8 cellular contexts compared by ENCODE assay signal in genomic region chr10:3685385-3685784, GRCh38.
"Had no signal": no experiment of that assay in that cellular context is flagged by ENCODE, and none has a peak within 500 bp of the region (broad histone marks: within the 10 kb centered on the region; RNA-seq: fewer than 3 reads in every experiment).

No MANE protein-coding gene starts in this region.

- ATAC-seq: GM12878 had no signal

- DNase-seq: GDM1, GF-D8 had no signal

- H3K4me3 ChIP-seq: GM12878 had no signal

- FAIRE-seq: G401.6, GM12878, GM12891, GM12892, GM18507, GM19239 had no signal
